ENCODE assay signal across 19 cellular contexts in genomic region chr7:73611017-73611555, GRCh38. TPM values are rescaled to one million over a fixed set of nuclear protein-coding genes. Genes with fewer than 3 reads are reported as not detected.
DNase-seq lines count a peak whose midpoint lies in the region; ATAC-seq, FAIRE-seq and TF ChIP-seq lines count a peak whose summit lies in the region.
"Had no signal": no experiment of that assay in that cellular context is flagged by ENCODE, and none has a peak within 500 bp of the region (broad histone marks: within the 10 kb centered on the region; RNA-seq: fewer than 3 reads in every experiment).

No MANE protein-coding gene starts in this region.

- no peak overlapping the region for H3K9ac ChIP-seq in H1 (replicated peaks in 1 of 4; ENCODE audit: extremely low read depth in 1 of 4, low read depth in 3 of 4, low read length in 3 of 4)
- H3K9ac ChIP-seq: KMS-11 had no signal

- DNase-seq in A549 (ENCODE audit: low read depth in 1 of 2, low spot score in 1 of 2) = no peak
- no peak for DNase-seq in HFF-Myc (ENCODE audit: extremely low read depth, low read depth)
- no peak for DNase-seq in H1 (ENCODE audit: low read depth in 1 of 2, low spot score in 2 of 2)
- no peak for DNase-seq in right lobe of liver
- DNase-seq in RCC 7860 (ENCODE audit: low spot score) = no peak
- no peak for DNase-seq in urothelium cell line (ENCODE audit: low spot score)
- DNase-seq in stimulated activated CD4-positive, alpha-beta T cell treated with anti-CD3 and anti-CD28 coated beads, Interleukin-2, amount 100 ng/mL, for 24 hours = no peak
- no peak for DNase-seq in RKO (ENCODE audit: low spot score)
- DNase-seq: ACHN, AML-193, COR-L47, HCEC 1CT, NCI-H1092, NCI-H510A treated with DMSO at 0.1 percent for 48 hours, SHP77 treated with DMSO at 0.1 percent for 48 hours had no signal

- FAIRE-seq in A549 (lab: Jason Lieb, UNC) = no peak
- no peak for FAIRE-seq in H1 (lab: Jason Lieb, UNC)
- no peak for FAIRE-seq in RCC 7860 (lab: Jason Lieb, UNC)
- no peak for FAIRE-seq in urothelium cell line (lab: Jason Lieb, UNC)

- H4K20me1 ChIP-seq in H1 (replicated peaks in 1 of 2; ENCODE audit: control insufficient read depth in 1 of 2, insufficient read depth in 2 of 2, low read length in 2 of 2) = peaks cover 0 to 7% of the 10 kb centered on the region in 2 experiments

- H3K36me3 ChIP-seq in H1 (ENCODE audit: control insufficient read depth in 2 of 4, insufficient read depth in 4 of 4, low read length in 3 of 4) (no peaks in the 10 kb centered on the region), right lobe of liver (peaks cover 0 to 67% (median 24%) of the 10 kb centered on the region in 4 donors)

- H3K23ac ChIP-seq in H1 (ENCODE audit: insufficient read length) = no peak overlapping the region

- TF ChIP-seq POLR2A in A549 (IDR thresholded peaks at IDR 0.05; ENCODE audit: low read length) = no peak
- TF ChIP-seq POLR2A in H1 (IDR thresholded peaks at IDR 0.05; ENCODE audit: control extremely low read depth in 1 of 2, low read depth in 2 of 2, low read length in 2 of 2) = no peak
- TF ChIP-seq POLR2A in right lobe of liver (IDR thresholded peaks at IDR 0.05) = no peak

- no peak overlapping the region for H2AK5ac ChIP-seq in H1 (ENCODE audit: low read depth, low read length)

- H2BK20ac ChIP-seq in H1 (ENCODE audit: low read length) = no peak overlapping the region

- H2BK120ac ChIP-seq in H1 (replicated peaks; ENCODE audit: low read depth, low read length) = no peak overlapping the region

- no peak; the same call in 2 of the 3 replicates for TF ChIP-seq CTCF in A549 (IDR thresholded peaks at IDR 0.05)
- peak; percentile 4 for TF ChIP-seq CTCF in HFF-Myc (IDR thresholded peaks at IDR 0.05; ENCODE audit: low read depth, low read length, missing control alignments)
- peak; percentile 7 to 41 (median 29); a peak in 2 of 4 replicates for TF ChIP-seq CTCF in H1 (IDR thresholded peaks at IDR 0.05; ENCODE audit: control extremely low read depth in 1 of 3, insufficient read depth in 1 of 3, low read depth in 1 of 3, low read length in 3 of 3)
- no peak for TF ChIP-seq CTCF in right lobe of liver (IDR thresholded peaks at IDR 0.05)

- H4K8ac ChIP-seq in H1 (ENCODE audit: extremely low read depth, insufficient read depth, low read length) = no peak overlapping the region

- H3K79me1 ChIP-seq in H1 (ENCODE audit: low read depth, low read length) = no peaks in the 10 kb centered on the region

- H3K27ac ChIP-seq in A549 = peak overlapping the region; percentile 31 to 48; a peak in 4 of 6 replicates
- H3K27ac ChIP-seq in H1 (ENCODE audit: low read depth, low read length) = no peak overlapping the region
- peak overlapping the region in 2 of 3 donors; percentile 49 to 91 for H3K27ac ChIP-seq in right lobe of liver
- H3K27ac ChIP-seq: KMS-11 had no signal

- H3K4me2 ChIP-seq in A549 (no peak overlapping the region), H1 (ENCODE audit: insufficient read depth in 1 of 2, low read depth in 2 of 2, low read length in 2 of 2) (no peak overlapping the region)
- H3K4me2 ChIP-seq: KMS-11 had no signal

- H4K91ac ChIP-seq in H1 (replicated peaks; ENCODE audit: insufficient read length, low read length) = no peak overlapping the region

- no peaks in the 10 kb centered on the region; a peak in 1 of 7 replicates for H3K27me3 ChIP-seq in H1 (replicated peaks in 1 of 4; ENCODE audit: control insufficient read depth in 3 of 4, extremely low read depth in 1 of 4, insufficient read depth in 3 of 4, low read length in 3 of 4)
- H3K27me3 ChIP-seq in right lobe of liver = no peaks in the 10 kb centered on the region

- no peak for TF ChIP-seq RAD21 in A549 (conservative IDR thresholded peaks at IDR 0.05 in 1 of 2, IDR thresholded peaks at IDR 0.05 in 1 of 2)
- TF ChIP-seq RAD21 in H1 (IDR thresholded peaks at IDR 0.05 in 1 of 2, conservative IDR thresholded peaks at IDR 0.05 in 1 of 2; ENCODE audit: low read depth in 2 of 2, low read length in 2 of 2) = no peak

- no peak overlapping the region for H2AFZ ChIP-seq in H1 (ENCODE audit: low read length)

- intact Hi-C loops in right lobe of liver (cut with DNase I) = loop anchor here in 1 of 2 donors (5.0 kb wide), 1 partner anchor 51 kb away; no protein-coding TSS in a partner anchor

- H3K23me2 ChIP-seq in H1 (ENCODE audit: low read depth, low read length) = no peaks in the 10 kb centered on the region; the same call in 1 of the 2 replicates

- POLR2A ChIA-PET in A549 (lab: Yijun Ruan, JAX) = interaction anchor here (2.0 kb wide), 1 partner anchor 57 kb away, joined by 5 read pairs; the partner anchor contains the start of gene VPS37D
- POLR2A ChIA-PET in H1 (lab: Charles Lee; ENCODE audit: partially characterized antibody) = interaction anchor here (1.5 kb wide), 1 partner anchor 100 kb away, joined by 3 read pairs; no protein-coding TSS in a partner anchor

- H2BK5ac ChIP-seq in H1 (ENCODE audit: low read depth, low read length) = no peak overlapping the region

- ATAC-seq in A549 (no peak), right lobe of liver (no peak)
- ATAC-seq: Panc1 had no signal

- WGBS in A549 (ENCODE audit: missing lambda C conversion rate) = 89% methylated on average over 11 of the region's 11 CpGs
- WGBS in H1 (ENCODE audit: extremely low coverage in 1 of 2, insufficient coverage in 1 of 2, insufficient read length in 1 of 2, insufficient replicate concordance in 2 of 2, low coverage in 1 of 2, low lambda C conversion rate in 2 of 2, missing lambda C conversion rate in 1 of 2), 2 experiments = 85% methylated on average over 11 of the region's 11 CpGs; no CpG with 5 or more reads in 1 of the 2 experiments
- WGBS in right lobe of liver (ENCODE audit: insufficient coverage, low coverage, low lambda C conversion rate, missing lambda C conversion rate) = 57% methylated on average over 4 of the region's 11 CpGs

- H4K5ac ChIP-seq in H1 (ENCODE audit: insufficient read length, low read depth, low read length) = no peak overlapping the region

- TF ChIP-seq EP300 in A549 (IDR thresholded peaks at IDR 0.05) = no peak
- TF ChIP-seq EP300 in H1 (IDR thresholded peaks at IDR 0.05; ENCODE audit: borderline replicate concordance in 1 of 2, low read depth in 2 of 2, low read length in 2 of 2) = no peak

- H3K4me1 ChIP-seq in A549 (peaks cover 46% of the 10 kb centered on the region), H1 (replicated peaks in 1 of 4; ENCODE audit: control insufficient read depth in 3 of 4, insufficient read depth in 4 of 4, low read length in 3 of 4) (peaks cover 0 to 5% (median 3%) of the 10 kb centered on the region in 4 experiments; a peak in 5 of 7 replicates), right lobe of liver (peaks cover 0 to 69% (median 28%) of the 10 kb centered on the region in 4 donors)

- no peak overlapping the region for H2BK15ac ChIP-seq in H1 (ENCODE audit: low read length)

- CTCF ChIA-PET in A549 (lab: Yijun Ruan, JAX) = interaction anchor here (1.0 to 19.7 kb wide), 10 partner anchors 12 to 125 kb away, joined by 3 to 290 read pairs (median 43); partner anchors contain the start of genes ABHD11, MLXIPL, STX1A and VPS37D
- CTCF ChIA-PET in H1 (lab: Charles Lee; ENCODE audit: partially characterized antibody) = interaction anchor here (0.9 to 17.4 kb wide), 12 partner anchors 10 to 286 kb away, joined by 3 to 136 read pairs (median 7); partner anchors contain the start of gene VPS37D

- H3K4ac ChIP-seq in H1 (replicated peaks; ENCODE audit: insufficient read length, low read depth, low read length) = no peak overlapping the region

- no peaks in the 10 kb centered on the region for H3K9me3 ChIP-seq in A549
- no peaks in the 10 kb centered on the region for H3K9me3 ChIP-seq in H1 (ENCODE audit: insufficient read depth in 2 of 2, low read depth in 1 of 2, low read length in 1 of 2)
- no peaks in the 10 kb centered on the region for H3K9me3 ChIP-seq in right lobe of liver

- H2BK12ac ChIP-seq in H1 (ENCODE audit: low read depth, low read length) = no peak overlapping the region

- no peak overlapping the region for H3K14ac ChIP-seq in H1 (ENCODE audit: insufficient read length)

- H3K79me2 ChIP-seq in H1 (ENCODE audit: control insufficient read depth in 1 of 2, insufficient read depth in 2 of 2, low read length in 2 of 2) = no peaks in the 10 kb centered on the region

- H3K4me3 ChIP-seq in A549 (no peak overlapping the region), HFF-Myc (replicated peaks; ENCODE audit: low read depth, low read length) (no peak overlapping the region), H1 (ENCODE audit: extremely low read depth in 1 of 4, insufficient read depth in 2 of 4, low read depth in 3 of 4, low read length in 4 of 4) (no peak overlapping the region), right lobe of liver (no peak overlapping the region)

- H3K18ac ChIP-seq in H1 (ENCODE audit: extremely low read depth, low read length) = no peak overlapping the region

- H3K56ac ChIP-seq in H1 (replicated peaks; ENCODE audit: insufficient read length, low read depth, low read length) = no peak overlapping the region

RNA-seq across cellular contexts. Expression of gene MLXIPL, which starts 13.2 kb away (rescaled TPM):
- polyA plus RNA-seq in A549 (2011; rRNA removed) (1.4 and 2.2 TPM in 2 replicates), A549 (2017; fragmentation: RNase III; extraction: RNeasy Plus Mini Kit Qiagen cat#74134 plus additional on column Dnase treatment) (1.8 to 3.8 TPM (median 3.3 TPM) in 3 replicates), H1 (2011; rRNA removed) (10.6 and 17.0 TPM in 2 replicates)
- 0.93 and 1.4 TPM in 2 replicates for polyA plus RNA-seq in A549 (2012; cell fraction: cytosol; rRNA removed)
- 11.2 and 12.0 TPM in 2 replicates for polyA plus RNA-seq in A549 (2012; cell fraction: nucleus; rRNA removed)
- polyA minus RNA-seq in A549 (2011; rRNA and poly(A)+ RNA removed) = 0.62 and 2.9 TPM in 2 replicates
- total RNA-seq in H1 (2021; fragmentation: NEBNext Ultra II Directional; extraction: Animal tissue kit (Norgen Biotek cat#: 25700)) = 8.6 and 9.4 TPM in 2 replicates
- polyA plus RNA-seq in H1 (2011; cell fraction: cytosol; rRNA removed) = 11.1 TPM
- 123 TPM for polyA plus RNA-seq in H1 (2011; cell fraction: nucleus; rRNA removed)
- 12.1 to 25.0 TPM (median 22.0 TPM) in 4 replicates for polyA plus RNA-seq in H1 (2012, experiment 1 of 2)
- polyA plus RNA-seq in H1 (2012, experiment 2 of 2) = 10.1 TPM
- polyA plus RNA-seq in H1 (2013, experiment 1 of 2) = 13.6 TPM
- polyA plus RNA-seq in H1 (2013, experiment 2 of 2) = 11.2 TPM
- 2.0 and 2.7 TPM in 2 replicates for polyA minus RNA-seq in H1 (2011; rRNA and poly(A)+ RNA removed)
- 3.7 TPM for polyA minus RNA-seq in H1 (2011; cell fraction: cytosol; rRNA and poly(A)+ RNA removed)
- 17.7 TPM for polyA minus RNA-seq in H1 (2011; cell fraction: nucleus; rRNA and poly(A)+ RNA removed)
- total RNA-seq in right lobe of liver = 100 to 1,000 TPM in 5 of 6 experiments, 10 to 100 TPM in 1; 53.5 to 552 (median 225) TPM
- total RNA-seq: MCF 10A had no signal

RNA-seq across cellular contexts. Expression of gene TBL2, which starts 32.7 kb away (rescaled TPM):
- 34.4 and 38.3 TPM in 2 replicates for polyA plus RNA-seq in A549 (2011; rRNA removed)
- polyA plus RNA-seq in A549 (2012; cell fraction: cytosol; rRNA removed) = 42.1 and 53.3 TPM in 2 replicates
- polyA plus RNA-seq in A549 (2012; cell fraction: nucleus; rRNA removed) = 84.1 and 84.4 TPM in 2 replicates
- 41.8 to 46.4 TPM (median 45.9 TPM) in 3 replicates for polyA plus RNA-seq in A549 (2017; fragmentation: RNase III; extraction: RNeasy Plus Mini Kit Qiagen cat#74134 plus additional on column Dnase treatment)
- polyA minus RNA-seq in A549 (2011; rRNA and poly(A)+ RNA removed) = 82.8 and 88.0 TPM in 2 replicates
- 22.5 and 25.8 TPM in 2 replicates for total RNA-seq in H1 (2021; fragmentation: NEBNext Ultra II Directional; extraction: Animal tissue kit (Norgen Biotek cat#: 25700))
- polyA plus RNA-seq in H1 (2011; rRNA removed) = 29.7 and 36.7 TPM in 2 replicates
- 27.6 TPM for polyA plus RNA-seq in H1 (2011; cell fraction: cytosol; rRNA removed)
- polyA plus RNA-seq in H1 (2011; cell fraction: nucleus; rRNA removed) = 40.4 TPM
- 15.7 to 25.2 TPM (median 24.4 TPM) in 4 replicates for polyA plus RNA-seq in H1 (2012, experiment 1 of 2)
- 15.7 TPM for polyA plus RNA-seq in H1 (2012, experiment 2 of 2)
- polyA plus RNA-seq in H1 (2013, experiment 1 of 2) = 18.6 TPM
- polyA plus RNA-seq in H1 (2013, experiment 2 of 2) = 21.0 TPM
- polyA minus RNA-seq in H1 (2011; rRNA and poly(A)+ RNA removed) = 39.7 and 70.8 TPM in 2 replicates
- 38.4 TPM for polyA minus RNA-seq in H1 (2011; cell fraction: cytosol; rRNA and poly(A)+ RNA removed)
- 23.6 TPM for polyA minus RNA-seq in H1 (2011; cell fraction: nucleus; rRNA and poly(A)+ RNA removed)
- 10 to 100 TPM; 12.3 to 31.1 (median 16.6) TPM for total RNA-seq in right lobe of liver

RNA-seq across cellular contexts. Expression of gene BCL7B, which starts 53.6 kb away (rescaled TPM):
- polyA plus RNA-seq in A549 (2011; rRNA removed) (58.8 and 62.5 TPM in 2 replicates), A549 (2017; fragmentation: RNase III; extraction: RNeasy Plus Mini Kit Qiagen cat#74134 plus additional on column Dnase treatment) (48.8 to 52.3 TPM (median 51.7 TPM) in 3 replicates), H1 (2011; rRNA removed) (42.1 and 44.6 TPM in 2 replicates)
- 86.5 and 94.9 TPM in 2 replicates for polyA plus RNA-seq in A549 (2012; cell fraction: cytosol; rRNA removed)
- polyA plus RNA-seq in A549 (2012; cell fraction: nucleus; rRNA removed) = 54.4 and 57.8 TPM in 2 replicates
- polyA minus RNA-seq in A549 (2011; rRNA and poly(A)+ RNA removed) = 54.6 and 58.6 TPM in 2 replicates
- 24.9 and 32.3 TPM in 2 replicates for total RNA-seq in H1 (2021; fragmentation: NEBNext Ultra II Directional; extraction: Animal tissue kit (Norgen Biotek cat#: 25700))
- polyA plus RNA-seq in H1 (2011; cell fraction: cytosol; rRNA removed) = 34.9 TPM
- polyA plus RNA-seq in H1 (2011; cell fraction: nucleus; rRNA removed) = 30.7 TPM
- polyA plus RNA-seq in H1 (2012, experiment 1 of 2) = 27.5 to 31.0 TPM (median 28.8 TPM) in 4 replicates
- polyA plus RNA-seq in H1 (2012, experiment 2 of 2) = 29.3 TPM
- polyA plus RNA-seq in H1 (2013, experiment 1 of 2) = 32.4 TPM
- 32.1 TPM for polyA plus RNA-seq in H1 (2013, experiment 2 of 2)
- polyA minus RNA-seq in H1 (2011; rRNA and poly(A)+ RNA removed) = 17.2 and 26.8 TPM in 2 replicates
- polyA minus RNA-seq in H1 (2011; cell fraction: cytosol; rRNA and poly(A)+ RNA removed) = 25.9 TPM
- 15.4 TPM for polyA minus RNA-seq in H1 (2011; cell fraction: nucleus; rRNA and poly(A)+ RNA removed)
- 10 to 100 TPM; 19.3 to 45.6 (median 21.3) TPM for total RNA-seq in right lobe of liver

RNA-seq across cellular contexts. Expression of gene VPS37D, which starts 56.5 kb away (rescaled TPM):
- polyA plus RNA-seq in A549 (2011; rRNA removed) (3.3 and 3.8 TPM in 2 replicates), A549 (2017; fragmentation: RNase III; extraction: RNeasy Plus Mini Kit Qiagen cat#74134 plus additional on column Dnase treatment) (2.2 to 2.9 TPM (median 2.6 TPM) in 3 replicates), H1 (2011; rRNA removed) (5.0 and 6.9 TPM in 2 replicates)
- polyA plus RNA-seq in A549 (2012; cell fraction: cytosol; rRNA removed) = 3.2 and 4.5 TPM in 2 replicates
- 3.2 and 3.6 TPM in 2 replicates for polyA plus RNA-seq in A549 (2012; cell fraction: nucleus; rRNA removed)
- polyA minus RNA-seq in A549 (2011; rRNA and poly(A)+ RNA removed) = 2.1 and 3.3 TPM in 2 replicates
- total RNA-seq in H1 (2021; fragmentation: NEBNext Ultra II Directional; extraction: Animal tissue kit (Norgen Biotek cat#: 25700)) = 3.4 and 3.8 TPM in 2 replicates
- 5.6 TPM for polyA plus RNA-seq in H1 (2011; cell fraction: cytosol; rRNA removed)
- 5.4 TPM for polyA plus RNA-seq in H1 (2011; cell fraction: nucleus; rRNA removed)
- polyA plus RNA-seq in H1 (2012, experiment 1 of 2) = 1.8 to 3.9 TPM (median 3.5 TPM) in 4 replicates
- 3.4 TPM for polyA plus RNA-seq in H1 (2012, experiment 2 of 2)
- 2.4 TPM for polyA plus RNA-seq in H1 (2013, experiment 1 of 2)
- polyA plus RNA-seq in H1 (2013, experiment 2 of 2) = 2.7 TPM
- polyA minus RNA-seq in H1 (2011; rRNA and poly(A)+ RNA removed) = 0.73 and 1.0 TPM in 2 replicates
- 2.7 TPM for polyA minus RNA-seq in H1 (2011; cell fraction: cytosol; rRNA and poly(A)+ RNA removed)
- polyA minus RNA-seq in H1 (2011; cell fraction: nucleus; rRNA and poly(A)+ RNA removed) = 3.2 TPM
- 1 to 10 TPM; 1.2 to 3.0 (median 2.2) TPM for total RNA-seq in right lobe of liver
- polyA plus RNA-seq: CD14-positive monocyte had no signal

Comparison
In these comparisons a context has a peak if more than half of its experiments do, and no peak if none do; other contexts are left out.
1. CTCF ChIP-seq: peak in HFF-Myc (single experiment) and H1 (3 of 3); none in A549 (single experiment) and right lobe of liver (0 of 4).
2. Of the 18 proteins assayed by ChIP-seq in both H1 and A549: peak only in H1: CTCF; only in A549: none; in both: none; in neither: 17.